In genomic region chr4:174181827-174182226, GRCh38 we compare ENCODE assay signal across 23 cellular contexts.
DNase-seq lines count a peak whose midpoint lies in the region; ATAC-seq and TF ChIP-seq lines count a peak whose summit lies in the region.
"Had no signal": no experiment of that assay in that cellular context is flagged by ENCODE, and none has a peak within 500 bp of the region (broad histone marks: within the 10 kb centered on the region; RNA-seq: fewer than 3 reads in every experiment).

No MANE protein-coding gene starts in this region.

- H3K27me3 ChIP-seq in A673 (replicated peaks; ENCODE audit: insufficient read depth, low read depth, low read length, poor library complexity) (no peaks in the 10 kb centered on the region), H9 (ENCODE audit: insufficient read depth, low read length) (no peaks in the 10 kb centered on the region)
- H3K27me3 ChIP-seq: BLaER1 treated with 17β-estradiol and CSF1 and Interleukin-3, amounts not matched to agents 10 nM and 100 nM had no signal

- no peak overlapping the region for H4K8ac ChIP-seq in H9 (replicated peaks; ENCODE audit: insufficient read length, low read depth, low read length)

- H3K18ac ChIP-seq in H9 (ENCODE audit: insufficient read length, low read depth, low read length), result no peak overlapping the region

- no peak overlapping the region for H2BK5ac ChIP-seq in H9 (ENCODE audit: insufficient read length, low read length)

- H3K9me3 Mint-ChIP-seq in H9, result no peaks in the 10 kb centered on the region
- H3K9me3 Mint-ChIP-seq: CD8-positive, alpha-beta T cell had no signal

- H4K91ac ChIP-seq in H9 (ENCODE audit: insufficient read length, low read depth, low read length), result no peak overlapping the region

- in situ Hi-C loops in astrocyte of the cerebellum (cut with HindIII; ENCODE audit: low sequenced_read_pairs), result no loop called here

- intact Hi-C loops in A673 (cut with micrococcal nuclease; ENCODE audit: unreplicated experiment), result no loop called here

- no peak overlapping the region for H3K9ac ChIP-seq in H9 (ENCODE audit: extremely low read depth, insufficient read length, low read length)
- H3K9ac ChIP-seq: BLaER1 treated with 17β-estradiol and CSF1 and Interleukin-3, amounts not matched to agents 10 nM and 100 nM; GM23248; KMS-11 had no signal

- no peak overlapping the region for H2BK12ac ChIP-seq in H9 (ENCODE audit: insufficient read length, low read depth, low read length)

- H3K9me3 ChIP-seq in A673 (ENCODE audit: low read depth, low read length, poor library complexity, severe bottlenecking), result no peaks in the 10 kb centered on the region
- no peaks in the 10 kb centered on the region for H3K9me3 ChIP-seq in H9 (ENCODE audit: control insufficient read depth, low read depth, low read length)
- no peaks in the 10 kb centered on the region for H3K9me3 ChIP-seq in T-helper 17 cell (ENCODE audit: control insufficient read depth, low read length, poor library complexity, severe bottlenecking)
- H3K9me3 ChIP-seq: BLaER1 treated with 17β-estradiol and CSF1 and Interleukin-3, amounts not matched to agents 10 nM and 100 nM; HAP-1 had no signal

- no peak overlapping the region for H3K4me3 ChIP-seq in A673 (ENCODE audit: low read depth, low read length, poor library complexity, severe bottlenecking)
- no peak overlapping the region for H3K4me3 ChIP-seq in astrocyte of the cerebellum (ENCODE audit: low read depth, low read length)
- no peak overlapping the region for H3K4me3 ChIP-seq in fibroblast of villous mesenchyme (ENCODE audit: low read depth, low read length)
- H3K4me3 ChIP-seq: BLaER1 treated with 17β-estradiol and CSF1 and Interleukin-3, amounts not matched to agents 10 nM and 100 nM; GM23248; HAP-1 had no signal

- no peaks in the 10 kb centered on the region for H3K36me3 Mint-ChIP-seq in H9 (ENCODE audit: insufficient read depth in 1 of 3, low read depth in 3 of 3)
- no peaks in the 10 kb centered on the region for H3K36me3 Mint-ChIP-seq in T-helper 17 cell (ENCODE audit: low read depth)
- H3K36me3 Mint-ChIP-seq: CD8-positive, alpha-beta T cell had no signal

- H3K27ac Mint-ChIP-seq in H9 (no peak overlapping the region), T-helper 17 cell (no peak overlapping the region)
- H3K27ac Mint-ChIP-seq: CD8-positive, alpha-beta T cell had no signal

- H3K4me1 ChIP-seq in A673 (ENCODE audit: insufficient read depth, low read length, poor library complexity, severe bottlenecking), result no peaks in the 10 kb centered on the region
- no peaks in the 10 kb centered on the region for H3K4me1 ChIP-seq in H9 (ENCODE audit: insufficient read depth, low read length)
- H3K4me1 ChIP-seq: BLaER1 treated with 17β-estradiol and CSF1 and Interleukin-3, amounts not matched to agents 10 nM and 100 nM; HAP-1 had no signal

- no peaks in the 10 kb centered on the region for H4K20me1 ChIP-seq in H9 (ENCODE audit: control insufficient read depth, insufficient read depth, insufficient read length)
- H4K20me1 ChIP-seq: BLaER1 treated with 17β-estradiol and CSF1 and Interleukin-3, amounts not matched to agents 10 nM and 100 nM had no signal

- CTCF ChIA-PET in A673 (lab: Charles Lee), result no interaction called here

- H3K36me3 ChIP-seq in A673 (ENCODE audit: insufficient read depth, low read length, poor library complexity, severe bottlenecking), result no peaks in the 10 kb centered on the region
- H3K36me3 ChIP-seq: BLaER1 treated with 17β-estradiol and CSF1 and Interleukin-3, amounts not matched to agents 10 nM and 100 nM; HAP-1 had no signal

- H2AFZ ChIP-seq in H9 (ENCODE audit: low read length), result no peak overlapping the region
- H2AFZ ChIP-seq: GM23248 had no signal

- no peak overlapping the region for H3K27ac ChIP-seq in A673 (ENCODE audit: low read depth, low read length, poor library complexity, severe bottlenecking)
- H3K27ac ChIP-seq in H9 (ENCODE audit: insufficient read length, low read depth, low read length), result no peak overlapping the region
- H3K27ac ChIP-seq: BLaER1 treated with 17β-estradiol and CSF1 and Interleukin-3, amounts not matched to agents 10 nM and 100 nM; GM23248; KMS-11 had no signal

- H3K56ac ChIP-seq in H9 (ENCODE audit: insufficient read length, low read depth, low read length), result no peak overlapping the region

- no peak overlapping the region for H3K14ac ChIP-seq in H9 (ENCODE audit: insufficient read depth, low read length)

- DNase-seq in A673 (ENCODE audit: low spot score) (no peak), H9 (no peak), astrocyte of the cerebellum (ENCODE audit: low read depth) (no peak), fibroblast of villous mesenchyme (ENCODE audit: low read depth) (no peak), hepatic stellate cell (ENCODE audit: low spot score) (no peak), COLO829 (ENCODE audit: low spot score) (no peak), T-helper 17 cell (no peak), DMS 273 treated with DMSO at 0.1 percent for 48 hours (lab: John Stamatoyannopoulos, UW) (no peak)
- DNase-seq: Calu3; CD8-positive, alpha-beta T cell; DMS79; GM23248; MV-4-11; NCI-H1105 treated with DMSO at 0.1 percent for 48 hours; NCI-H1694; NCI-H2081 treated with DMSO at 0.1 percent for 48 hours; NCI-H2171 treated with DMSO at 0.1 percent for 48 hours; NCI-H524 treated with DMSO at 0.1 percent for 48 hours; NCI-H82 had no signal

- H3K4me1 Mint-ChIP-seq in H9 (no peaks in the 10 kb centered on the region), T-helper 17 cell (no peaks in the 10 kb centered on the region)

- H3K4me3 Mint-ChIP-seq in H9 (no peak overlapping the region), T-helper 17 cell (no peak overlapping the region)
- H3K4me3 Mint-ChIP-seq: CD8-positive, alpha-beta T cell had no signal

- H3K27me3 Mint-ChIP-seq in H9 (ENCODE audit: low read depth) (no peaks in the 10 kb centered on the region; the same call in 1 of the 2 replicates), T-helper 17 cell (peaks cover 41% of the 10 kb centered on the region)

- H2BK120ac ChIP-seq in H9 (ENCODE audit: low read depth, low read length, poor library complexity, severe bottlenecking), result no peak overlapping the region

- H3K79me1 ChIP-seq in H9 (ENCODE audit: insufficient read depth, low read depth, low read length, poor library complexity, severe bottlenecking), result no peaks in the 10 kb centered on the region

- H3T11ph ChIP-seq in H9 (ENCODE audit: low read length), result no peak overlapping the region

- no peak overlapping the region for H2BK20ac ChIP-seq in H9 (ENCODE audit: low read depth, low read length, poor library complexity, severe bottlenecking)

- no peaks in the 10 kb centered on the region for H3K23me2 ChIP-seq in H9 (ENCODE audit: insufficient read length, low read depth, low read length, poor library complexity, severe bottlenecking)

- no peaks in the 10 kb centered on the region for H3K79me2 ChIP-seq in H9 (ENCODE audit: insufficient read depth, low read length)

- no peak overlapping the region for H3K23ac ChIP-seq in H9 (ENCODE audit: insufficient read length, low read depth, low read length)

- ATAC-seq in T-helper 17 cell, result no peak
- ATAC-seq: CD8-positive, alpha-beta T cell; Panc1 had no signal

- no peak overlapping the region for H3K4me2 ChIP-seq in H9 (ENCODE audit: insufficient read depth, insufficient read length, low read length)
- H3K4me2 ChIP-seq: BLaER1 treated with 17β-estradiol and CSF1 and Interleukin-3, amounts not matched to agents 10 nM and 100 nM; KMS-11 had no signal

- H3K4ac ChIP-seq in H9 (ENCODE audit: low read depth, low read length), result no peak overlapping the region

- no TSS peak for BruUV-seq in A673 (replicated peaks; lab: Mats Ljungman, UMichigan)

- no peak overlapping the region for H2AK5ac ChIP-seq in H9 (ENCODE audit: insufficient read length, low read length)

- no peak overlapping the region for H4K5ac ChIP-seq in H9 (ENCODE audit: insufficient read length, low read depth, low read length)

- H2BK15ac ChIP-seq in H9 (ENCODE audit: low read depth, low read length), result no peak overlapping the region

- TF ChIP-seq CTCF in A673 (conservative IDR thresholded peaks at IDR 0.05; ENCODE audit: low read depth, low read length), result peak; percentile 31; the same call in 1 of the 2 replicates
- 0 out of 3 replicates have a peak, but pooled peaks have one; percentile 31 for TF ChIP-seq CTCF in H9 (conservative IDR thresholded peaks at IDR 0.05)
- peak; percentile 16 for TF ChIP-seq CTCF in astrocyte of the cerebellum (IDR thresholded peaks at IDR 0.05; ENCODE audit: low read depth, low read length, missing control alignments)
- peak; percentile 7 for TF ChIP-seq CTCF in fibroblast of villous mesenchyme (IDR thresholded peaks at IDR 0.05; ENCODE audit: insufficient read depth, low read depth, low read length)

- POLR2A ChIA-PET in A673 (lab: Charles Lee; ENCODE audit: low non-redundant PET), result no interaction called here
